Comparison of ENCODE assay signal across 1 cellular context in genomic region chr20:44911264-44911921, GRCh38.
TF ChIP-seq lines count a peak whose summit lies in the region.

No MANE protein-coding gene starts in this region.

TF ChIP-seq in HepG2, 621 proteins besides CTCF, POLR2A, EP300 and RAD21 (continued from another document and continues in another):
- 0 out of 2 replicates have a peak, but pooled peaks have one; percentile 41 for TF ChIP-seq FOXK2 (IDR thresholded peaks at IDR 0.05)
- no peak for TF ChIP-seq DR1 (CRISPR knock-in tag; IDR thresholded peaks at IDR 0.05)
- TF ChIP-seq ZKSCAN5 (CRISPR knock-in tag; IDR thresholded peaks at IDR 0.05) = no peak
- TF ChIP-seq MTERF4 (CRISPR knock-in tag; IDR thresholded peaks at IDR 0.05) = no peak
- no peak for TF ChIP-seq ATRX (CRISPR knock-in tag; IDR thresholded peaks at IDR 0.05; ENCODE audit: borderline replicate concordance)
- TF ChIP-seq NFIC (IDR thresholded peaks at IDR 0.05; ENCODE audit: low read length) = no peak
- no peak for TF ChIP-seq KDM6A (CRISPR knock-in tag; IDR thresholded peaks at IDR 0.05; ENCODE audit: low read depth)
- TF ChIP-seq MTA3 (CRISPR knock-in tag; IDR thresholded peaks at IDR 0.05) = no peak
- no peak for TF ChIP-seq SRSF9 (IDR thresholded peaks at IDR 0.05; ENCODE audit: borderline replicate concordance, insufficient read depth, low read depth, low read length, poor library complexity, severe bottlenecking)
- TF ChIP-seq SOX6 (IDR thresholded peaks at IDR 0.05) = no peak
- TF ChIP-seq SOX6 (CRISPR knock-in tag; IDR thresholded peaks at IDR 0.05) = peak; percentile 64; the same call in 1 of the 2 replicates
- no peak for TF ChIP-seq HNRNPUL1 (IDR thresholded peaks at IDR 0.05; ENCODE audit: low read depth, low read length)
- TF ChIP-seq ZNF263 (CRISPR knock-in tag; IDR thresholded peaks at IDR 0.05) = peak; percentile 67
- no peak; the same call in 1 of the 2 replicates for TF ChIP-seq MTA1 (CRISPR knock-in tag; IDR thresholded peaks at IDR 0.05; ENCODE audit: borderline replicate concordance)
- 0 out of 2 replicates have a peak, but pooled peaks have one; percentile 27 for TF ChIP-seq ZBTB38 (CRISPR knock-in tag; IDR thresholded peaks at IDR 0.05)
- TF ChIP-seq TOE1 (CRISPR knock-in tag; IDR thresholded peaks at IDR 0.05) = no peak
- peak; percentile 51 for TF ChIP-seq MIXL1 (CRISPR knock-in tag; IDR thresholded peaks at IDR 0.05)
- no peak; the same call in 1 of the 2 replicates for TF ChIP-seq ZNF607 (CRISPR knock-in tag; IDR thresholded peaks at IDR 0.05; ENCODE audit: borderline replicate concordance)
- peak; percentile 43; the same call in 1 of the 2 replicates for TF ChIP-seq TFDP2 (CRISPR knock-in tag; IDR thresholded peaks at IDR 0.05)
- peak; percentile 79 for TF ChIP-seq ZNF142 (CRISPR knock-in tag; IDR thresholded peaks at IDR 0.05)
- no peak for TF ChIP-seq ZHX2 (IDR thresholded peaks at IDR 0.05; ENCODE audit: low read depth)
- TF ChIP-seq ZHX2 (CRISPR knock-in tag; IDR thresholded peaks at IDR 0.05; ENCODE audit: borderline replicate concordance) = peak; percentile 59; the same call in 1 of the 2 replicates
- TF ChIP-seq KMT2B (CRISPR knock-in tag; IDR thresholded peaks at IDR 0.05) = peak; percentile 49; the same call in 1 of the 2 replicates
- no peak; the same call in 1 of the 2 replicates for TF ChIP-seq CCDC6 (CRISPR knock-in tag; IDR thresholded peaks at IDR 0.05)
- peak; percentile 49; the same call in 1 of the 2 replicates for TF ChIP-seq SMC3 (IDR thresholded peaks at IDR 0.05; ENCODE audit: low read length)
- TF ChIP-seq GLI4 (CRISPR knock-in tag; IDR thresholded peaks at IDR 0.05; ENCODE audit: borderline replicate concordance) = peak; percentile 41; the same call in 1 of the 2 replicates
- TF ChIP-seq ZNF326 (CRISPR knock-in tag; IDR thresholded peaks at IDR 0.05; ENCODE audit: borderline replicate concordance) = no peak
- TF ChIP-seq ZXDC (CRISPR knock-in tag; IDR thresholded peaks at IDR 0.05) = no peak; the same call in 1 of the 2 replicates
- TF ChIP-seq SMAD9 (CRISPR knock-in tag; IDR thresholded peaks at IDR 0.05) = peak; percentile 53; the same call in 1 of the 2 replicates
- TF ChIP-seq FOXM1 (CRISPR knock-in tag; IDR thresholded peaks at IDR 0.05) = no peak
- peak; percentile 85 for TF ChIP-seq PHF5A (CRISPR knock-in tag; IDR thresholded peaks at IDR 0.05; ENCODE audit: low read depth, unreplicated experiment)
- peak; percentile 92 for TF ChIP-seq NKX3-1 (CRISPR knock-in tag; IDR thresholded peaks at IDR 0.05)
- TF ChIP-seq ONECUT2 (CRISPR knock-in tag; IDR thresholded peaks at IDR 0.05) = no peak
- 0 out of 2 replicates have a peak, but pooled peaks have one; percentile 56 for TF ChIP-seq DRAP1 (CRISPR knock-in tag; IDR thresholded peaks at IDR 0.05)
- 0 out of 2 replicates have a peak, but pooled peaks have one; percentile 31 for TF ChIP-seq BCL3 (CRISPR knock-in tag; IDR thresholded peaks at IDR 0.05)
- 0 out of 2 replicates have a peak, but pooled peaks have one; percentile 36 for TF ChIP-seq E2F1 (CRISPR knock-in tag; IDR thresholded peaks at IDR 0.05)
- TF ChIP-seq MXI1 (IDR thresholded peaks at IDR 0.05; ENCODE audit: borderline replicate concordance, low read depth, low read length) = peak; percentile 87; the same call in 1 of the 3 replicates
- no peak for TF ChIP-seq SETDB1 (CRISPR knock-in tag; IDR thresholded peaks at IDR 0.05; ENCODE audit: borderline replicate concordance)
- no peak for TF ChIP-seq ZNF724P (CRISPR knock-in tag; IDR thresholded peaks at IDR 0.05; ENCODE audit: borderline replicate concordance)
- TF ChIP-seq SIN3B (IDR thresholded peaks at IDR 0.05; ENCODE audit: low read length) = no peak
- peak; percentile 80 for TF ChIP-seq MED1 (CRISPR knock-in tag; IDR thresholded peaks at IDR 0.05)
- TF ChIP-seq NCOA1 (CRISPR knock-in tag; IDR thresholded peaks at IDR 0.05) = no peak
- TF ChIP-seq NFRKB (IDR thresholded peaks at IDR 0.05) = peak; percentile 77
- TF ChIP-seq ZNF232 (CRISPR knock-in tag; IDR thresholded peaks at IDR 0.05; ENCODE audit: borderline replicate concordance) = peak; percentile 92; the same call in 1 of the 2 replicates
